2 cellular contexts compared by ENCODE assay signal in genomic region chr17:66920426-66920825, GRCh38.
A peak's percentile ranks its signal among the peaks of the same experiment; 100 is the strongest.
TF ChIP-seq lines count a peak whose summit lies in the region.

No MANE protein-coding gene starts in this region.

TF ChIP-seq in K562, 482 proteins besides CTCF, POLR2A, EP300 and RAD21 (continued from another document):
- TF ChIP-seq EWSR1 (IDR thresholded peaks at IDR 0.05; ENCODE audit: borderline replicate concordance, low read depth, partially characterized antibody): no peak
- TF ChIP-seq PHTF2 (CRISPR knock-in tag; IDR thresholded peaks at IDR 0.05): no peak
- TF ChIP-seq EZH2 (IDR thresholded peaks at IDR 0.05; ENCODE audit: borderline replicate concordance, low read depth, low read length): no peak
- no peak for TF ChIP-seq PRDM10 (IDR thresholded peaks at IDR 0.05; ENCODE audit: partially characterized antibody)
- 0 out of 2 replicates have a peak, but pooled peaks have one; percentile 12 for TF ChIP-seq MAFG (tag; conservative IDR thresholded peaks at IDR 0.05)
- no peak for TF ChIP-seq MXI1 (IDR thresholded peaks at IDR 0.05; ENCODE audit: low read depth, low read length)
- no peak for TF ChIP-seq UBTF (IDR thresholded peaks at IDR 0.05; ENCODE audit: borderline replicate concordance in 1 of 2, low read depth in 2 of 2, low read length in 2 of 2)
- TF ChIP-seq RCOR1 (IDR thresholded peaks at IDR 0.05; ENCODE audit: borderline replicate concordance in 1 of 2, low read depth in 2 of 2, low read length in 2 of 2): no peak

TF ChIP-seq in neural cell, 6 proteins besides CTCF, POLR2A, EP300 and RAD21 (continued from another document):
- TF ChIP-seq REST (IDR thresholded peaks at IDR 0.05; ENCODE audit: borderline replicate concordance): no peak
- TF ChIP-seq POLR2AphosphoS5 (IDR thresholded peaks at IDR 0.05): peak; percentile 20
- TF ChIP-seq TAF1 (IDR thresholded peaks at IDR 0.05; ENCODE audit: low read depth): no peak
- TF ChIP-seq SMC3 (conservative IDR thresholded peaks at IDR 0.05; ENCODE audit: poor library complexity): no peak
- no peak for TF ChIP-seq MXI1 (conservative IDR thresholded peaks at IDR 0.05; ENCODE audit: poor library complexity, severe bottlenecking)
